ENCODE assay signal across 29 cellular contexts in the genomic region with DNA sequence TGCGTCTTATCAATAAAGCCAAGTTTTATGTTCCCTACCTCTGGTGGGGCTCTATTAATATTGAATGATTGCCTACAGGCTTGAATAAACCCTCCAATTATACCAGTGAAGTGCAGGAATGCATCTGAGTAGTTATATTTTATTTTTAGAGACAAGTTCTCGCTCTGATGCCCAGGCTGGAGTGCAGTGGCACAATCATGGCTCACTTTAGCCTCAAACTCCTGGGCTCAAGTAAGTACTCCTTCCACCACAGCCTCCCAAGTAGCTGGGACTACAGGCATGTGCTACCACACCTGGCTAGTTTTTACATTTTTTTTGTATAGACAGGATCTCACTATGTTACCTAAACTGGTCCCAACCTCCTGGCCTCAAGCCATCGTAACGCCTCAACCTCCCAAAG.
"Had no signal": no experiment of that assay in that cellular context is flagged by ENCODE, and none has a peak within 500 bp of the region (broad histone marks: within the 10 kb centered on the region; RNA-seq: fewer than 3 reads in every experiment).

No MANE protein-coding gene starts in this region.

- ATAC-seq: activated CD4-positive, alpha-beta T cell treated with anti-CD3 and anti-CD28 coated beads for 36 hours; activated CD8-positive, alpha-beta memory T cell treated with anti-CD3 and anti-CD28 coated beads, Interleukin-2, amount 10 ng/mL, durations not matched to agents 7 days and 5 days; activated CD8-positive, alpha-beta T cell treated with anti-CD3 and anti-CD28 coated beads, Interleukin-2, amount 10 ng/mL, durations not matched to agents 7 days and 5 days; activated naive CD4-positive, alpha-beta T cell treated with anti-CD3 and anti-CD28 coated beads, Interleukin-2, amount 50 U/mL, for 72 hours; stimulated activated effector memory CD8-positive, alpha-beta T cell treated with anti-CD3 and anti-CD28 coated beads, Interleukin-12 subunit alpha, Interleukin-12 subunit beta, amount 100 ng/mL, for 72 hours had no signal

- H3K27ac ChIP-seq: breast epithelium, epithelial cell of prostate, hepatocyte, right lobe of liver, skin epidermis, thoracic aorta had no signal

- DNase-seq: activated B cell treated with CpG ODN at 0.5 μM for 24 hours; activated CD4-positive, alpha-beta T cell treated with anti-CD3 and anti-CD28 coated beads for 36 hours; activated CD8-positive, alpha-beta memory T cell treated with anti-CD3 and anti-CD28 coated beads, Interleukin-2, amount 10 ng/mL, durations not matched to agents 7 days and 5 days; activated CD8-positive, alpha-beta T cell treated with anti-CD3 and anti-CD28 coated beads, Interleukin-2, amount 10 ng/mL, durations not matched to agents 7 days and 5 days; activated T-cell treated with anti-CD3 and anti-CD28 coated beads, Interleukin-2, amount 50 U/mL, for 48 hours; effector CD8-positive, alpha-beta T cell; glutamatergic neuron; islet precursor cell; midbrain; naive thymus-derived CD4-positive, alpha-beta T cell; nucleus accumbens; right lobe of liver; stimulated activated CD4-positive, alpha-beta T cell treated with anti-CD3 and anti-CD28 coated beads, Interleukin-4, amount 100 ng/mL, for 24 hours; SW 1271; T-helper 2 cell; trophoblast cell had no signal

- H3K27me3 ChIP-seq: breast epithelium, hepatocyte, right lobe of liver had no signal

- H3K9me3 Mint-ChIP-seq: activated B cell treated with CpG ODN at 0.5 μM for 24 hours; activated naive CD4-positive, alpha-beta T cell treated with anti-CD3 and anti-CD28 coated beads, Interleukin-2, amount 50 U/mL, for 72 hours; activated T-helper 2 cell treated with anti-CD3 and anti-CD28 coated beads, Interferon-gamma antibody, Interleukin-2, Interleukin-4, amounts not matched to agents 10 μg/mL and 5 μg/mL and 100 μg/mL, durations not matched to agents 14 hours and 24 hours and 36 hours; central memory CD8-positive, alpha-beta T cell; naive thymus-derived CD4-positive, alpha-beta T cell; stimulated activated effector memory CD8-positive, alpha-beta T cell treated with anti-CD3 and anti-CD28 coated beads, Interleukin-12 subunit alpha, Interleukin-12 subunit beta, amount 100 ng/mL, for 72 hours; stimulated activated naive CD8-positive, alpha-beta T cell treated with anti-CD3 and anti-CD28 coated beads, Interleukin-15, Interleukin-2, amounts not matched to agents 100 ng/mL and 50 ng/mL, for 24 hours had no signal

- H3K4me1 ChIP-seq: breast epithelium, right lobe of liver had no signal

- H3K4me2 ChIP-seq: hepatocyte had no signal

- H3K27me3 Mint-ChIP-seq: activated CD4-positive, alpha-beta T cell treated with anti-CD3 and anti-CD28 coated beads for 36 hours; central memory CD8-positive, alpha-beta T cell; naive thymus-derived CD4-positive, alpha-beta T cell; stimulated activated naive CD8-positive, alpha-beta T cell treated with anti-CD3 and anti-CD28 coated beads, Interleukin-15, Interleukin-2, amounts not matched to agents 100 ng/mL and 50 ng/mL, for 24 hours had no signal

- FAIRE-seq: endometrium, frontal cortex, urothelium cell line had no signal

- H3K9me3 ChIP-seq: breast epithelium, right lobe of liver, thoracic aorta had no signal

- H3K4me3 ChIP-seq: breast epithelium, hepatocyte, right lobe of liver, skin epidermis, thoracic aorta had no signal

- H3K36me3 Mint-ChIP-seq: activated naive CD4-positive, alpha-beta T cell treated with anti-CD3 and anti-CD28 coated beads, Interleukin-2, amount 50 U/mL, for 72 hours; stimulated activated effector memory CD8-positive, alpha-beta T cell treated with anti-CD3 and anti-CD28 coated beads, Interleukin-12 subunit alpha, Interleukin-12 subunit beta, amount 100 ng/mL, for 72 hours had no signal

- H3K27ac Mint-ChIP-seq: activated B cell treated with CpG ODN at 0.5 μM for 24 hours; activated CD4-positive, alpha-beta T cell treated with anti-CD3 and anti-CD28 coated beads for 36 hours; activated CD8-positive, alpha-beta memory T cell treated with anti-CD3 and anti-CD28 coated beads, Interleukin-2, amount 10 ng/mL, durations not matched to agents 7 days and 5 days; activated CD8-positive, alpha-beta T cell treated with anti-CD3 and anti-CD28 coated beads, Interleukin-2, amount 10 ng/mL, durations not matched to agents 7 days and 5 days; activated naive CD4-positive, alpha-beta T cell treated with anti-CD3 and anti-CD28 coated beads, Interleukin-2, amount 50 U/mL, for 72 hours; activated T-helper 2 cell treated with anti-CD3 and anti-CD28 coated beads, Interferon-gamma antibody, Interleukin-2, Interleukin-4, amounts not matched to agents 10 μg/mL and 5 μg/mL and 100 μg/mL, durations not matched to agents 14 hours and 24 hours and 36 hours; naive thymus-derived CD4-positive, alpha-beta T cell; stimulated activated effector memory CD8-positive, alpha-beta T cell treated with anti-CD3 and anti-CD28 coated beads, Interleukin-12 subunit alpha, Interleukin-12 subunit beta, amount 100 ng/mL, for 72 hours; stimulated activated naive CD8-positive, alpha-beta T cell treated with anti-CD3 and anti-CD28 coated beads, Interleukin-15, Interleukin-2, amounts not matched to agents 100 ng/mL and 50 ng/mL, for 24 hours had no signal

- H3K4me3 Mint-ChIP-seq: activated B cell treated with CpG ODN at 0.5 μM for 24 hours; activated CD4-positive, alpha-beta T cell treated with anti-CD3 and anti-CD28 coated beads for 36 hours; activated CD8-positive, alpha-beta memory T cell treated with anti-CD3 and anti-CD28 coated beads, Interleukin-2, amount 10 ng/mL, durations not matched to agents 7 days and 5 days; activated CD8-positive, alpha-beta T cell treated with anti-CD3 and anti-CD28 coated beads, Interleukin-2, amount 10 ng/mL, durations not matched to agents 7 days and 5 days; central memory CD8-positive, alpha-beta T cell; naive thymus-derived CD4-positive, alpha-beta T cell; stimulated activated effector memory CD8-positive, alpha-beta T cell treated with anti-CD3 and anti-CD28 coated beads, Interleukin-12 subunit alpha, Interleukin-12 subunit beta, amount 100 ng/mL, for 72 hours; stimulated activated naive CD8-positive, alpha-beta T cell treated with anti-CD3 and anti-CD28 coated beads, Interleukin-15, Interleukin-2, amounts not matched to agents 100 ng/mL and 50 ng/mL, for 24 hours had no signal

- H3K36me3 ChIP-seq: breast epithelium, right lobe of liver, thoracic aorta had no signal
